8 cellular contexts compared by ENCODE assay signal in genomic region chr1:154626456-154627246, GRCh38. TPM values are rescaled to one million over a fixed set of nuclear protein-coding genes. Genes with fewer than 3 reads are reported as not detected.
A peak's percentile ranks its signal among the peaks of the same experiment; 100 is the strongest.
DNase-seq lines count a peak whose midpoint lies in the region; ATAC-seq and TF ChIP-seq lines count a peak whose summit lies in the region.

No MANE protein-coding gene starts in this region.

- H3K4me3 ChIP-seq in AG04450 (ENCODE audit: low read depth, low read length) (peak overlapping the region; percentile 92), liver (ENCODE audit: low read depth in 1 of 3, low read length in 3 of 3) (peak overlapping the region; percentile 60 to 84 (median 83)), thyroid gland (replicated peaks in 1 of 3) (peak overlapping the region in 2 of 3 donors; percentile 85 to 96)

- H3K4me1 Mint-ChIP-seq in MCF 10A (ENCODE audit: insufficient read depth, unreplicated experiment), result peaks cover 30% of the 10 kb centered on the region

- ATAC-seq in GM19324 (IDR thresholded peaks at IDR 0.05; ENCODE audit: low FRiP score, unreplicated experiment), result peak; percentile 7

- H3K9me3 ChIP-seq in AG04450 (ENCODE audit: control insufficient read depth, insufficient read depth, low read length) (no peaks in the 10 kb centered on the region), liver (ENCODE audit: control insufficient read depth in 4 of 4, low read length in 3 of 4) (peaks cover 0 to 2% (median 0%) of the 10 kb centered on the region in 4 donors), thyroid gland (no peaks in the 10 kb centered on the region)

- peak overlapping the region; percentile 53 to 82 for H3K9ac ChIP-seq in liver (ENCODE audit: low read depth in 1 of 2, low read length in 2 of 2)

- POLR2A ChIA-PET in AG04450 (lab: Yijun Ruan, JAX) (interaction anchor here (0.6 kb wide), 2 partner anchors 234 to 313 kb away, joined by 3 read pairs; no protein-coding TSS in a partner anchor), MCF 10A (lab: Yijun Ruan, JAX) (interaction anchor here (0.6 to 7.3 kb wide), 25 partner anchors 9 to 1656 kb away, joined by 3 to 161 read pairs (median 4); partner anchors contain the start of genes ADAR, SHC1, SLC39A1 and SMG5)

- intact Hi-C loops in MCF 10A (cut with micrococcal nuclease) (loop anchor here (1.0 to 2.0 kb wide), 2 partner anchors 18 to 67 kb away; partner anchors contain the start of gene ADAR), thyroid gland (cut with DNase I) (no loop called here)

- TF ChIP-seq RAD21 in liver (IDR thresholded peaks at IDR 0.05), result no peak

- TSS peak; percentile 42 for BruUV-seq in MCF 10A (replicated peaks; lab: Mats Ljungman, UMichigan)

- no peak for TF ChIP-seq POLR2A in thyroid gland (IDR thresholded peaks at IDR 0.05)

- peak overlapping the region; percentile 84 for H3K4me3 Mint-ChIP-seq in MCF 10A (ENCODE audit: unreplicated experiment)

- CTCF ChIA-PET in AG04450 (lab: Charles Lee), result interaction anchor here (1.0 to 1.6 kb wide), 3 partner anchors 40 to 67 kb away, joined by 4 to 5 read pairs (median 4); no protein-coding TSS in a partner anchor
- CTCF ChIA-PET in MCF 10A (lab: Yijun Ruan, JAX), result interaction anchor here (0.6 to 2.8 kb wide), 12 partner anchors 16 to 464 kb away, joined by 3 to 11 read pairs (median 4); no protein-coding TSS in a partner anchor

- H3K27ac ChIP-seq in AG04450 (ENCODE audit: low read depth, low read length), result peak overlapping the region; percentile 95
- peak overlapping the region; percentile 77 to 94 for H3K27ac ChIP-seq in liver (ENCODE audit: low read depth in 1 of 2, low read length in 2 of 2)
- H3K27ac ChIP-seq in thyroid gland, result peak overlapping the region; percentile 79 to 85 (median 84)

- no peak for TF ChIP-seq CTCF in AG04450 (IDR thresholded peaks at IDR 0.05; ENCODE audit: low read depth, low read length)
- no peak for TF ChIP-seq CTCF in MCF 10A (IDR thresholded peaks at IDR 0.05; ENCODE audit: unreplicated experiment)
- no peak for TF ChIP-seq CTCF in liver (IDR thresholded peaks at IDR 0.05; ENCODE audit: low read depth, low read length, missing input control)
- no peak for TF ChIP-seq CTCF in thyroid gland (IDR thresholded peaks at IDR 0.05)

- H3K27me3 Mint-ChIP-seq in MCF 10A (ENCODE audit: insufficient read depth, unreplicated experiment), result peaks cover 18% of the 10 kb centered on the region

- H3K27me3 ChIP-seq in AG04450 (ENCODE audit: control insufficient read depth, insufficient read depth, low read length) (no peaks in the 10 kb centered on the region), liver (ENCODE audit: control insufficient read depth in 4 of 4, insufficient read depth in 4 of 4, low read length in 3 of 4) (no peaks in the 10 kb centered on the region), thyroid gland (no peaks in the 10 kb centered on the region)

- peaks cover 28% of the 10 kb centered on the region for H3K36me3 Mint-ChIP-seq in MCF 10A (ENCODE audit: insufficient read depth, unreplicated experiment)

- no peak for DNase-seq in AG04450 (ENCODE audit: low read depth, low spot score)
- peak; percentile 41 for DNase-seq in MV-4-11 (lab: John Stamatoyannopoulos, UW)
- DNase-seq in MCF 10A (ENCODE audit: unreplicated experiment), result peak; percentile 36
- no peak for DNase-seq in thyroid gland
- no peak for DNase-seq in RKO (ENCODE audit: low spot score)
- no peak for DNase-seq in NK-92 treated with Interleukin-12 subunit alpha and Interleukin-12 subunit beta, amount 100 ng/mL, for 24 hours (lab: John Stamatoyannopoulos, UW)

- H3K27ac Mint-ChIP-seq in MCF 10A (ENCODE audit: low read depth, unreplicated experiment), result peak overlapping the region; percentile 99

- H3K9me3 Mint-ChIP-seq in MCF 10A (ENCODE audit: unreplicated experiment), result no peaks in the 10 kb centered on the region

- H3K4me1 ChIP-seq in liver (ENCODE audit: control insufficient read depth in 4 of 4, insufficient read depth in 4 of 4, low read length in 3 of 4) (peaks cover 0 to 15% (median 9%) of the 10 kb centered on the region in 4 donors), thyroid gland (peaks cover 7 to 9% of the 10 kb centered on the region in 2 donors)

- H3K36me3 ChIP-seq in liver (ENCODE audit: control insufficient read depth in 4 of 4, insufficient read depth in 3 of 4, low read depth in 1 of 4, low read length in 3 of 4), result no peaks in the 10 kb centered on the region
- no peaks in the 10 kb centered on the region for H3K36me3 ChIP-seq in thyroid gland

- WGBS in liver, result 21% methylated on average over 9 of the region's 9 CpGs
- WGBS in thyroid gland, 2 donors, result 31 to 40% methylated on average over 9 of the region's 9 CpGs

TF ChIP-seq in liver, 16 proteins besides CTCF, POLR2A, EP300 and RAD21:
- TF ChIP-seq EGR1 (IDR thresholded peaks at IDR 0.05; ENCODE audit: low read depth in 2 of 2), result no peak
- no peak for TF ChIP-seq YY1 (IDR thresholded peaks at IDR 0.05)
- TF ChIP-seq FOXA1 (IDR thresholded peaks at IDR 0.05), result no peak
- TF ChIP-seq NR2F2 (IDR thresholded peaks at IDR 0.05), result no peak
- TF ChIP-seq REST (IDR thresholded peaks at IDR 0.05), result no peak
- no peak for TF ChIP-seq JUND (IDR thresholded peaks at IDR 0.05)
- no peak for TF ChIP-seq ZBTB33 (IDR thresholded peaks at IDR 0.05)
- no peak for TF ChIP-seq HNF4G (IDR thresholded peaks at IDR 0.05)
- TF ChIP-seq RXRA (IDR thresholded peaks at IDR 0.05), result no peak
- TF ChIP-seq HNF4A (conservative IDR thresholded peaks at IDR 0.05), result peak in 1 of 2 donors; percentile 64
- no peak for TF ChIP-seq TAF1 (conservative IDR thresholded peaks at IDR 0.05)
- TF ChIP-seq GABPA (IDR thresholded peaks at IDR 0.05 in 1 of 2, conservative IDR thresholded peaks at IDR 0.05 in 1 of 2), result no peak
- peak; percentile 78 for TF ChIP-seq ATF3 (IDR thresholded peaks at IDR 0.05)
- no peak for TF ChIP-seq MAX (IDR thresholded peaks at IDR 0.05)
- TF ChIP-seq SP1 (IDR thresholded peaks at IDR 0.05), result no peak
- no peak for TF ChIP-seq FOXA2 (IDR thresholded peaks at IDR 0.05)

RNA-seq across cellular contexts. Expression of gene ADAR, which starts 18.7 kb away (rescaled TPM):
- polyA plus RNA-seq in AG04450 (2011; rRNA removed) (159 and 203 TPM in 2 replicates), liver (10 to 100 TPM; 39.3 to 51.1 TPM)
- 327 and 358 TPM in 2 replicates for polyA minus RNA-seq in AG04450 (2011; rRNA and poly(A)+ RNA removed)
- total RNA-seq in MCF 10A (2022) (168 and 196 TPM in 2 replicates), liver (10 to 100 TPM; 51.1 to 76.1 TPM), thyroid gland (100 to 1,000 TPM in 2 of 4 donors, 10 to 100 TPM in 2; 89.1 to 168 (median 114) TPM)

RNA-seq across cellular contexts. Expression of gene CHRNB2, which starts 59.1 kb away (rescaled TPM):
- polyA plus RNA-seq in AG04450 (2011; rRNA removed), result 0.06 TPM in 1 of 2 replicates, not detected in the other
- polyA minus RNA-seq in AG04450 (2011; rRNA and poly(A)+ RNA removed), result 0.04 and 0.18 TPM in 2 replicates
- total RNA-seq in MCF 10A (2022), result 0.15 and 0.21 TPM in 2 replicates
- total RNA-seq in liver, result under 1 TPM in 1 of 2 donors, not detected in 1; under 0.01 TPM
- polyA plus RNA-seq in liver, result under 1 TPM; 0.01 to 0.06 TPM
- under 1 TPM in 1 of 4 donors, not detected in 3; 0.73 TPM for total RNA-seq in thyroid gland

Comparison
In these comparisons a context has a peak if more than half of its experiments do, and no peak if none do; other contexts are left out.
1. DNase-seq: peak in MV-4-11 (single experiment) and MCF 10A (single experiment); none in AG04450 (single experiment), thyroid gland (0 of 2), RKO (single experiment) and NK-92 treated with Interleukin-12 subunit alpha and Interleukin-12 subunit beta, amount 100 ng/mL, for 24 hours (single experiment).
2. Peak in every context shown above with its lines, with median percentiles within 50 percentile points of each other: H3K27ac ChIP-seq and H3K4me3 ChIP-seq.